23 cellular contexts compared by ENCODE assay signal in the genomic region with DNA sequence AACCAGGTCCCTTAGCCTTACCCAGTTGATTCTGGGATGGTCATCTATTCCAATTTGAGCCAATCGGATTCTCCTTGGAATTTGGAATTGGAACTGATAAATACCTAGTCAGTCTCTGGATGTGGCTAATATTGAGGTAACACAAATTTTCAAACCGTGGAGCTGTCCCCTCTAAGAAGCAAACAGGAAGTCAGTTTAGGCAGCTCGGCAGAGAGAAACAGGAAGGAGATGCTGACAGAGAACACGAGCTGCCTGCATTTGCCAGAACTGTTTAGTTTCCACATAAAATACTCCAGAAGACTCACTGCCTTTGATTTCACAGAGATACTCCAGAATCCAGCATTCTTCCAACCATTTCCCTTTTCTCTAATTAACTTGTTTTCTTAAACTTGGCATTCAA.
A peak's percentile ranks its signal among the peaks of the same experiment; 100 is the strongest.
DNase-seq lines count a peak whose midpoint lies in the region; ATAC-seq, FAIRE-seq and TF ChIP-seq lines count a peak whose summit lies in the region.
"Had no signal": no experiment of that assay in that cellular context is flagged by ENCODE, and none has a peak within 500 bp of the region (broad histone marks: within the 10 kb centered on the region; RNA-seq: fewer than 3 reads in every experiment).

No MANE protein-coding gene starts in this region.

- DNase-seq in A549 (ENCODE audit: low read depth in 1 of 2, low spot score in 1 of 2) (no peak), GDM1 (lab: John Stamatoyannopoulos, UW) (peak; percentile 25), NB4 (ENCODE audit: low read depth) (peak; percentile 33), OCI-M1 (lab: John Stamatoyannopoulos, UW) (peak; percentile 7), middle frontal gyrus (ENCODE audit: extremely low spot score, low spot score) (no peak)
- DNase-seq in activated CD4-positive, CD25-positive, alpha-beta regulatory T cell (lab: John Stamatoyannopoulos, UW): no peak
- DNase-seq: BE2C, GM23248, H9, HFFc6, KG1, NCI-H1092, NCI-H1436, NCI-H187 treated with DMSO at 0.1 percent for 48 hours, NCI-H69, SHP77 treated with DMSO at 0.1 percent for 48 hours had no signal

- TF ChIP-seq RAD21 in A549 (conservative IDR thresholded peaks at IDR 0.05 in 1 of 2, IDR thresholded peaks at IDR 0.05 in 1 of 2): no peak

- 24% methylated on average over 4 of the region's 4 CpGs for whole genome bisulfite sequencing in A549 (ENCODE audit: missing lambda C conversion rate)

- CTCF ChIA-PET in A549 (lab: Yijun Ruan, JAX): no interaction called here

- H3K27ac ChIP-seq in A549: no peak overlapping the region
- H3K27ac ChIP-seq: GM23248, HL-60, RWPE1, SK-N-MC had no signal

- POLR2A ChIA-PET in A549 (lab: Yijun Ruan, JAX): no interaction called here

- H3K4me2 ChIP-seq in A549: no peak overlapping the region

- TF ChIP-seq POLR2A in A549 (IDR thresholded peaks at IDR 0.05; ENCODE audit: low read length) (no peak), NB4 (IDR thresholded peaks at IDR 0.05; ENCODE audit: extremely low read depth, insufficient read length) (no peak)

- H3K9me3 ChIP-seq in A549: 0 out of 3 replicates have a peak, but pooled peaks cover 1% of the 10 kb centered on the region
- H3K9me3 ChIP-seq: BE2C had no signal

- TF ChIP-seq CTCF in A549 (IDR thresholded peaks at IDR 0.05): no peak
- no peak for TF ChIP-seq CTCF in NB4 (IDR thresholded peaks at IDR 0.05; ENCODE audit: low read depth, low read length)

- H3K4me3 ChIP-seq in A549 (no peak overlapping the region), NB4 (ENCODE audit: low read depth, low read length) (no peak overlapping the region)
- H3K4me3 ChIP-seq: GM12878, GM23248, SK-N-MC had no signal

- no peak for TF ChIP-seq EP300 in A549 (IDR thresholded peaks at IDR 0.05)

- no peak for ATAC-seq in A549
- no peak for ATAC-seq in HG03135 (IDR thresholded peaks at IDR 0.05; ENCODE audit: unreplicated experiment)
- ATAC-seq: GM12878, HepG2 had no signal

- FAIRE-seq in A549 (lab: Jason Lieb, UNC): no peak
- FAIRE-seq: A204.1, GM12878, HepG2 had no signal

- no peaks in the 10 kb centered on the region for H3K4me1 ChIP-seq in A549
- H3K4me1 ChIP-seq: BE2C had no signal

TF ChIP-seq in A549, 52 proteins besides CTCF, POLR2A, EP300 and RAD21:
- TF ChIP-seq ZFP36 (IDR thresholded peaks at IDR 0.05; ENCODE audit: borderline replicate concordance, partially characterized antibody): peak; percentile 45
- TF ChIP-seq SMC3 (IDR thresholded peaks at IDR 0.05): no peak
- TF ChIP-seq, protein P1, sequence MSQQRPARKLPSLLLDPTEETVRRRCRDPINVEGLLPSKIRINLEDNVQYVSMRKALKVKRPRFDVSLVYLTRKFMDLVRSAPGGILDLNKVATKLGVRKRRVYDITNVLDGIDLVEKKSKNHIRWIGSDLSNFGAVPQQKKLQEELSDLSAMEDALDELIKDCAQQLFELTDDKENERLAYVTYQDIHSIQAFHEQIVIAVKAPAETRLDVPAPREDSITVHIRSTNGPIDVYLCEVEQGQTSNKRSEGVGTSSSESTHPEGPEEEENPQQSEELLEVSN (IDR thresholded peaks at IDR 0.05; ENCODE audit: borderline replicate concordance, low read depth): no peak
- no peak for TF ChIP-seq KDM1A (IDR thresholded peaks at IDR 0.05; ENCODE audit: low read depth)

Comparison
In these comparisons a context has a peak if more than half of its experiments do, and no peak if none do; other contexts are left out.
1. DNase-seq: peak in GDM1 (single experiment), NB4 (single experiment) and OCI-M1 (single experiment); none in A549 (0 of 2), activated CD4-positive, CD25-positive, alpha-beta regulatory T cell (0 of 4) and middle frontal gyrus (single experiment).